Comparison of ENCODE assay signal across 8 cellular contexts in genomic region chrX:103356897-103357296, GRCh38.
DNase-seq lines count a peak whose midpoint lies in the region; ATAC-seq and TF ChIP-seq lines count a peak whose summit lies in the region.

No MANE protein-coding gene starts in this region.

- H3K4me3 ChIP-seq in OCI-LY1 (ENCODE audit: low read depth, low read length, poor library complexity, severe bottlenecking): peak overlapping the region; percentile 33
- H3K4me3 ChIP-seq in mucosa of stomach (ENCODE audit: low read length): peak overlapping the region; percentile 67

- H3K9ac ChIP-seq in OCI-LY1 (ENCODE audit: low read length): no peak overlapping the region
- peak overlapping the region; percentile 97 for H3K9ac ChIP-seq in mucosa of stomach (ENCODE audit: low read length)

- H3K4me3 Mint-ChIP-seq in effector memory CD8-positive, alpha-beta T cell: peak overlapping the region; percentile 68 to 81

- H3K4me1 ChIP-seq in OCI-LY1 (ENCODE audit: insufficient read depth, low read length, severe bottlenecking) (no peaks in the 10 kb centered on the region), mucosa of stomach (ENCODE audit: control insufficient read depth, insufficient read depth, low read length) (peaks cover 6% of the 10 kb centered on the region)

- no peak overlapping the region for H3K27ac ChIP-seq in OCI-LY1 (ENCODE audit: low read depth, low read length, poor library complexity, severe bottlenecking)

- DNase-seq in GM03348 (ENCODE audit: low spot score) (peak; percentile 29), dedifferentiated amniotic fluid mesenchymal stem cell (ENCODE audit: extremely low spot score) (no peak), T1000 (lab: John Stamatoyannopoulos, UW) (no peak)
- no peak for DNase-seq in effector memory CD8-positive, alpha-beta T cell

- H3K9me2 ChIP-seq in OCI-LY1 (ENCODE audit: low read depth, low read length): no peaks in the 10 kb centered on the region

- H3K36me3 ChIP-seq in OCI-LY1 (ENCODE audit: insufficient read depth, low read length): no peaks in the 10 kb centered on the region
- no peaks in the 10 kb centered on the region for H3K36me3 ChIP-seq in mucosa of stomach (ENCODE audit: control insufficient read depth, insufficient read depth, low read length)

- no peaks in the 10 kb centered on the region for H3K9me3 Mint-ChIP-seq in effector memory CD8-positive, alpha-beta T cell

- no peak for ATAC-seq in effector memory CD8-positive, alpha-beta T cell (replicated peaks)
- ATAC-seq in HG03378 (IDR thresholded peaks at IDR 0.05; ENCODE audit: unreplicated experiment) (no peak), GM18517 (IDR thresholded peaks at IDR 0.05; ENCODE audit: unreplicated experiment) (no peak)

- no peaks in the 10 kb centered on the region for H3K9me3 ChIP-seq in OCI-LY1 (ENCODE audit: low read length)
- H3K9me3 ChIP-seq in mucosa of stomach (ENCODE audit: control insufficient read depth, low read length): no peaks in the 10 kb centered on the region

- no peaks in the 10 kb centered on the region for H3K36me3 Mint-ChIP-seq in effector memory CD8-positive, alpha-beta T cell (ENCODE audit: insufficient read depth)

- no peak overlapping the region for H2AFZ ChIP-seq in OCI-LY1 (ENCODE audit: low read length)

- no peaks in the 10 kb centered on the region for H4K20me1 ChIP-seq in OCI-LY1 (ENCODE audit: insufficient read depth, low read length)

- no peak for TF ChIP-seq CTCF in OCI-LY1 (IDR thresholded peaks at IDR 0.05; ENCODE audit: low read length)

- H3K4me1 Mint-ChIP-seq in effector memory CD8-positive, alpha-beta T cell (ENCODE audit: low read depth in 2 of 2): peaks cover 6 to 9% of the 10 kb centered on the region in 2 donors

- H3F3A ChIP-seq in OCI-LY1 (ENCODE audit: insufficient read depth, low read length): no peaks in the 10 kb centered on the region

- H3K79me2 ChIP-seq in OCI-LY1 (ENCODE audit: insufficient read depth, low read length): no peaks in the 10 kb centered on the region

- no peaks in the 10 kb centered on the region for H3K27me3 ChIP-seq in OCI-LY1 (ENCODE audit: insufficient read depth, low read length)
- no peaks in the 10 kb centered on the region for H3K27me3 ChIP-seq in mucosa of stomach (ENCODE audit: control insufficient read depth, insufficient read depth, low read length)

- no peak overlapping the region for H3K27ac Mint-ChIP-seq in effector memory CD8-positive, alpha-beta T cell

- peak overlapping the region; percentile 36; the same call in 1 of the 2 replicates for H3K4me2 ChIP-seq in OCI-LY1 (ENCODE audit: low read length)

- peaks cover 11 to 13% of the 10 kb centered on the region in 2 donors for H3K27me3 Mint-ChIP-seq in effector memory CD8-positive, alpha-beta T cell
